In the genomic region with DNA sequence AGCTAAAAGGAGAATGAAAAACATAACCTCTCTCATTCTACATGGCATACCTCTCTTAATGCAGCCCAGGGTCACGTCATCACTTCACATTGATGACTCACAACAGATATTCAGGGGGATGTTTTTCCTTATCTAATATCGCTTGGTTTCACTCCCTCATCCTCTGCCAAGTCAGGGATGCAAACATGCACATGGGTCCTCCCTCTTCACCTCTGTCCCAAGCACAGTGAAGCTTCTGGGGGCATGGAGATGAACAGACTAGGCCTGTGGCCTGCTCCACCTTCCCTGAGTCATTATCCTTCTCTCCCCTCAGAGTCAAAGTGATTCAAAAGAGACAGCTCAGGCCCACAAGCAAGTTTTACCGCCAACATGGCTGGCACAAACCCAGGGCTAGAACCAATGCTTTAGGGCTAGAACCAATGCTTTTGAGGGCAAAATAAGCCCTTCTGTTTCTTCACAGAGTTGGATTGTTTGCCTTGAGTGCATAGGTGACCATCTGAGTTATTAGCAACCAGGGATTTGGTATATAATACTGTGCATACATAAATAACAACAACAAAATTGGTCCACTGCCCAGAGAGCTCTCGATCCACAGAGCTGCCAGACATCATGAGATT, we compare ENCODE assay signal across 9 cellular contexts. TPM values are rescaled to one million over a fixed set of nuclear protein-coding genes. Genes with fewer than 3 reads are reported as not detected.
DNase-seq lines count a peak whose midpoint lies in the region; ATAC-seq, FAIRE-seq and TF ChIP-seq lines count a peak whose summit lies in the region.
"Had no signal": no experiment of that assay in that cellular context is flagged by ENCODE, and none has a peak within 500 bp of the region (broad histone marks: within the 10 kb centered on the region; RNA-seq: fewer than 3 reads in every experiment).

No MANE protein-coding gene starts in this region.

- no peak overlapping the region for H3K4me2 ChIP-seq in Karpas-422 (ENCODE audit: low read depth, low read length, poor library complexity, severe bottlenecking)

- H3K4me3 ChIP-seq in skeletal muscle tissue (ENCODE audit: low read length in 3 of 3) (peak overlapping the region; percentile 19 to 63 (median 22)), Karpas-422 (ENCODE audit: low read length) (no peak overlapping the region)

- peak; percentile 19 for ATAC-seq in foreskin keratinocyte

- in situ Hi-C loops in G401 (cut with HindIII; ENCODE audit: low sequenced_read_pairs): no loop called here

- no peaks in the 10 kb centered on the region for H3K27me3 ChIP-seq in foreskin keratinocyte
- H3K27me3 ChIP-seq in skeletal muscle tissue (ENCODE audit: control insufficient read depth in 3 of 3, insufficient read depth in 3 of 3, low read length in 3 of 3): no peaks in the 10 kb centered on the region
- no peaks in the 10 kb centered on the region for H3K27me3 ChIP-seq in Karpas-422 (ENCODE audit: low read length)

- H3K9ac ChIP-seq in skeletal muscle tissue (ENCODE audit: low read depth in 1 of 3, low read length in 3 of 3) (peak overlapping the region; percentile 70 to 93 (median 81)), Karpas-422 (ENCODE audit: low read length) (no peak overlapping the region)

- no peaks in the 10 kb centered on the region for H4K20me1 ChIP-seq in Karpas-422 (ENCODE audit: insufficient read depth, low read depth, low read length)

- FAIRE-seq in H54 (lab: Jason Lieb, UNC) (no peak), GM12892 (lab: Jason Lieb, UNC) (no peak)

- TF ChIP-seq CTCF in foreskin keratinocyte (conservative IDR thresholded peaks at IDR 0.05): no peak
- TF ChIP-seq CTCF in progenitor cell of endocrine pancreas (IDR thresholded peaks at IDR 0.05; ENCODE audit: unreplicated experiment): no peak

- H3K27ac Mint-ChIP-seq in progenitor cell of endocrine pancreas: no peak overlapping the region

- TF ChIP-seq POLR2A in H54 (IDR thresholded peaks at IDR 0.05; ENCODE audit: low read depth, low read length) (no peak), GM12892 (IDR thresholded peaks at IDR 0.05; ENCODE audit: low read depth, low read length) (no peak)

- DNase-seq in H54 (ENCODE audit: insufficient read length, low spot score) (peak; percentile 73), T1000 (lab: John Stamatoyannopoulos, UW) (peak; percentile 43), foreskin keratinocyte (peak in 1 of 2 donors; percentile 86), GM12892 (ENCODE audit: insufficient read length) (no peak), G401 (ENCODE audit: low spot score) (no peak), progenitor cell of endocrine pancreas (ENCODE audit: low spot score, unreplicated experiment) (no peak), Karpas-422 (no peak)
- DNase-seq: NCI-H2171 had no signal

- no peaks in the 10 kb centered on the region for H3K9me3 Mint-ChIP-seq in progenitor cell of endocrine pancreas (ENCODE audit: low read depth)

- no peaks in the 10 kb centered on the region for H3K36me3 Mint-ChIP-seq in progenitor cell of endocrine pancreas (ENCODE audit: insufficient read depth)

- H3K27ac ChIP-seq in foreskin keratinocyte (peak overlapping the region; percentile 73), skeletal muscle tissue (ENCODE audit: low read depth, low read length) (peak overlapping the region; percentile 98), Karpas-422 (ENCODE audit: low read length) (no peak overlapping the region)

- no peaks in the 10 kb centered on the region for H3K9me3 ChIP-seq in skeletal muscle tissue (ENCODE audit: control insufficient read depth in 3 of 3, low read length in 3 of 3)
- no peaks in the 10 kb centered on the region for H3K9me3 ChIP-seq in Karpas-422 (ENCODE audit: low read length)

- no peaks in the 10 kb centered on the region for H3K79me2 ChIP-seq in Karpas-422 (ENCODE audit: low read length)

- peaks cover 6% of the 10 kb centered on the region for H3K4me1 Mint-ChIP-seq in progenitor cell of endocrine pancreas (ENCODE audit: low read depth)

- no peak overlapping the region for H3K4me3 Mint-ChIP-seq in progenitor cell of endocrine pancreas (ENCODE audit: low read depth)

- peaks cover 8% of the 10 kb centered on the region for H3K4me1 ChIP-seq in foreskin keratinocyte
- peaks cover 59 to 74% (median 71%) of the 10 kb centered on the region in 3 donors for H3K4me1 ChIP-seq in skeletal muscle tissue (ENCODE audit: control insufficient read depth in 3 of 3, insufficient read depth in 3 of 3, low read length in 3 of 3)
- H3K4me1 ChIP-seq in Karpas-422 (ENCODE audit: low read length): peaks cover 28% of the 10 kb centered on the region

- no peaks in the 10 kb centered on the region for H3K36me3 ChIP-seq in skeletal muscle tissue (ENCODE audit: control insufficient read depth in 3 of 3, insufficient read depth in 3 of 3, low read length in 3 of 3)
- H3K36me3 ChIP-seq in Karpas-422 (ENCODE audit: insufficient read depth, low read length): no peaks in the 10 kb centered on the region

- H3K27me3 Mint-ChIP-seq in progenitor cell of endocrine pancreas: peaks cover 81% of the 10 kb centered on the region

- no peaks in the 10 kb centered on the region for H3K9me2 ChIP-seq in Karpas-422 (replicated peaks; ENCODE audit: insufficient read depth, low read length)

- H2AFZ ChIP-seq in Karpas-422 (ENCODE audit: low read length): no peak overlapping the region

RNA-seq across cellular contexts. Expression of a gene that starts 2.2 kb away (rescaled TPM):
- total RNA-seq in foreskin keratinocyte (4,420 and 5,254 TPM in 2 replicates), skeletal muscle tissue (2.1 TPM), progenitor cell of endocrine pancreas (11.5 TPM in 2 replicates)
- 5,670 and 6,844 TPM in 2 replicates for polyA plus RNA-seq in foreskin keratinocyte
- polyA plus RNA-seq in GM12892 (2012; ENCODE audit: missing spikeins): 24.2 TPM
- 0.43 TPM in 1 of 2 replicates, not detected in the other for total RNA-seq in G401 (2014; rRNA removed; shearing (Covaris generic))
- 292 and 385 TPM in 2 replicates for total RNA-seq in Karpas-422 (2014; rRNA removed; shearing (Covaris generic); ENCODE audit: low replicate concordance)

RNA-seq across cellular contexts. Expression of a gene that starts 16.9 kb away (rescaled TPM):
- total RNA-seq in foreskin keratinocyte (not detected in 2 replicates), skeletal muscle tissue (1.0 TPM), progenitor cell of endocrine pancreas (not detected in 2 replicates)
- not detected in 2 replicates for polyA plus RNA-seq in foreskin keratinocyte
- polyA plus RNA-seq in GM12892 (2012; ENCODE audit: missing spikeins): not detected
- total RNA-seq in G401 (2014; rRNA removed; shearing (Covaris generic)): not detected in 2 replicates
- not detected in 2 replicates for total RNA-seq in Karpas-422 (2014; rRNA removed; shearing (Covaris generic); ENCODE audit: low replicate concordance)

RNA-seq across cellular contexts. Expression of a gene that starts 19.4 kb away (rescaled TPM):
- total RNA-seq in foreskin keratinocyte (438 and 932 TPM in 2 replicates), skeletal muscle tissue (18.8 TPM), progenitor cell of endocrine pancreas (4.0 and 5.2 TPM in 2 replicates)
- polyA plus RNA-seq in foreskin keratinocyte: 406 and 867 TPM in 2 replicates
- 0.72 TPM for polyA plus RNA-seq in GM12892 (2012; ENCODE audit: missing spikeins)
- not detected in 2 replicates for total RNA-seq in G401 (2014; rRNA removed; shearing (Covaris generic))
- not detected in 2 replicates for total RNA-seq in Karpas-422 (2014; rRNA removed; shearing (Covaris generic); ENCODE audit: low replicate concordance)

RNA-seq across cellular contexts. Expression of a gene that starts 26.3 kb away (rescaled TPM):
- 0.24 TPM in 1 of 2 replicates, not detected in the other for total RNA-seq in foreskin keratinocyte
- 0.24 and 0.29 TPM in 2 replicates for polyA plus RNA-seq in foreskin keratinocyte
- 2.1 TPM for total RNA-seq in skeletal muscle tissue
- not detected for polyA plus RNA-seq in GM12892 (2012; ENCODE audit: missing spikeins)
- not detected in 2 replicates for total RNA-seq in G401 (2014; rRNA removed; shearing (Covaris generic))
- not detected in 2 replicates for total RNA-seq in progenitor cell of endocrine pancreas
- not detected in 2 replicates for total RNA-seq in Karpas-422 (2014; rRNA removed; shearing (Covaris generic); ENCODE audit: low replicate concordance)

RNA-seq across cellular contexts. Expression of a gene that starts 32.3 kb away (rescaled TPM):
- total RNA-seq in foreskin keratinocyte (not detected in 2 replicates), skeletal muscle tissue (not detected), progenitor cell of endocrine pancreas (not detected in 2 replicates)
- 0.18 and 0.48 TPM in 2 replicates for polyA plus RNA-seq in foreskin keratinocyte
- not detected for polyA plus RNA-seq in GM12892 (2012; ENCODE audit: missing spikeins)
- total RNA-seq in G401 (2014; rRNA removed; shearing (Covaris generic)): not detected in 2 replicates
- not detected in 2 replicates for total RNA-seq in Karpas-422 (2014; rRNA removed; shearing (Covaris generic); ENCODE audit: low replicate concordance)

Comparison
In these comparisons a context has a peak if more than half of its experiments do, and no peak if none do; other contexts are left out.
1. DNase-seq: peak in H54 (single experiment) and T1000 (single experiment); none in GM12892 (single experiment), G401 (single experiment), progenitor cell of endocrine pancreas (single experiment) and Karpas-422 (single experiment).
2. RNA of a gene that starts 2.2 kb away (total RNA-seq): 4,420 to 5,254 TPM in foreskin keratinocyte and 292 to 385 TPM in Karpas-422; 11.5 TPM in progenitor cell of endocrine pancreas, 2.1 TPM in skeletal muscle tissue (single experiment) and 0.43 TPM in G401; every median in the first group is over 10 times any median in the second.
3. RNA of a gene that starts 19.4 kb away (total RNA-seq): 438 to 932 TPM in foreskin keratinocyte; 18.8 TPM in skeletal muscle tissue (single experiment), 4.0 to 5.2 TPM in progenitor cell of endocrine pancreas, not detected in G401 and not detected in Karpas-422; every median in the first group is over 10 times any median in the second.